Comparison of ENCODE assay signal across 8 cellular contexts in genomic region chr2:173964565-173965371, GRCh38. TPM values are rescaled to one million over a fixed set of nuclear protein-coding genes. Genes with fewer than 3 reads are reported as not detected.
DNase-seq lines count a peak whose midpoint lies in the region; ATAC-seq and TF ChIP-seq lines count a peak whose summit lies in the region.

No MANE protein-coding gene starts in this region.

- peaks cover 4% of the 10 kb centered on the region; the same call in 1 of the 2 replicates for H4K20me1 ChIP-seq in KMS-11 (ENCODE audit: insufficient read depth)

- peak overlapping the region; percentile 99 for H3K9ac ChIP-seq in KMS-11

- H3K36me3 ChIP-seq in KMS-11 (ENCODE audit: insufficient read depth) (no peaks in the 10 kb centered on the region), neuron (ENCODE audit: insufficient read depth, low read length) (peaks cover 4% of the 10 kb centered on the region)

- peak overlapping the region; percentile 56 for H2AFZ ChIP-seq in KMS-11 (ENCODE audit: low read depth)
- H2AFZ ChIP-seq in neuron (ENCODE audit: low read depth, low read length) = no peak overlapping the region

- H3K9me3 ChIP-seq in neuron (ENCODE audit: low read length) = peaks cover 5% of the 10 kb centered on the region

- H3K79me2 ChIP-seq in KMS-11 (ENCODE audit: insufficient read depth, low read depth) = peaks cover 52% of the 10 kb centered on the region

- ATAC-seq in GM21367 (IDR thresholded peaks at IDR 0.05; ENCODE audit: unreplicated experiment) = peak; percentile 7
- ATAC-seq in foreskin keratinocyte = peak; percentile 29

- TF ChIP-seq CTCF in KMS-11 (conservative IDR thresholded peaks at IDR 0.05; ENCODE audit: low read depth, low read length) (no peak), foreskin keratinocyte (conservative IDR thresholded peaks at IDR 0.05) (no peak)

- H3K27ac ChIP-seq in KMS-11 (peak overlapping the region; percentile 98), foreskin keratinocyte (peak overlapping the region; percentile 78), substantia nigra (ENCODE audit: low read depth, low read length, poor library complexity, severe bottlenecking) (peak overlapping the region; percentile 100)

- DNase-seq in COLO668 (lab: John Stamatoyannopoulos, UW; ENCODE audit: unreplicated experiment) = peak; percentile 86
- DNase-seq in SIG-M5 treated with dmso at 0.1 percent for 504 hours (lab: John Stamatoyannopoulos, UW; ENCODE audit: unreplicated experiment) = peak; percentile 87
- peak; percentile 68 to 86 (median 74) for DNase-seq in activated naive CD4-positive, alpha-beta T cell (lab: John Stamatoyannopoulos, UW)
- DNase-seq in foreskin keratinocyte = peak in 1 of 2 donors; percentile 64
- peak in 48 of 49 donors; percentile 22 to 90 (median 79) for DNase-seq in substantia nigra (lab: John Stamatoyannopoulos, UW)

- H3K4me1 ChIP-seq in KMS-11 (ENCODE audit: low read depth, poor library complexity, severe bottlenecking) = peaks cover 30% of the 10 kb centered on the region
- peaks cover 11% of the 10 kb centered on the region for H3K4me1 ChIP-seq in foreskin keratinocyte
- peaks cover 16% of the 10 kb centered on the region for H3K4me1 ChIP-seq in neuron (ENCODE audit: insufficient read depth, low read length)

- peak overlapping the region; percentile 62 for H3K4me2 ChIP-seq in KMS-11

- H3K27me3 ChIP-seq in KMS-11 (ENCODE audit: insufficient read depth, low read depth) = no peaks in the 10 kb centered on the region
- no peaks in the 10 kb centered on the region for H3K27me3 ChIP-seq in foreskin keratinocyte
- no peaks in the 10 kb centered on the region for H3K27me3 ChIP-seq in neuron (ENCODE audit: insufficient read depth, low read length)

- H3K4me3 ChIP-seq in KMS-11 (IDR thresholded peaks at IDR 0.05; ENCODE audit: insufficient read depth, low read depth, low read length) (no peak overlapping the region), neuron (ENCODE audit: low read length) (peak overlapping the region; percentile 79)

RNA-seq across cellular contexts. Expression of gene SP3, which starts 0.4 kb away (rescaled TPM):
- 63.9 and 64.1 TPM in 2 replicates for total RNA-seq in foreskin keratinocyte
- 10.2 and 13.0 TPM in 2 replicates for polyA plus RNA-seq in foreskin keratinocyte
